Comparison of ENCODE assay signal across 22 cellular contexts in genomic region chr2:168622559-168622958, GRCh38.
A peak's percentile ranks its signal among the peaks of the same experiment; 100 is the strongest.
DNase-seq lines count a peak whose midpoint lies in the region; ATAC-seq and TF ChIP-seq lines count a peak whose summit lies in the region.
"Had no signal": no experiment of that assay in that cellular context is flagged by ENCODE, and none has a peak within 500 bp of the region (broad histone marks: within the 10 kb centered on the region; RNA-seq: fewer than 3 reads in every experiment).

No MANE protein-coding gene starts in this region.

- H3K27ac Mint-ChIP-seq in activated CD4-positive, alpha-beta memory T cell treated with anti-CD3 and anti-CD28 coated beads, Interleukin-2, amount 10 ng/mL, durations not matched to agents 7 days and 5 days: no peak overlapping the region
- H3K27ac Mint-ChIP-seq: B cell had no signal

- peak overlapping the region; percentile 41 for H3K4me2 ChIP-seq in hepatocyte

- DNase-seq in HT-29 (ENCODE audit: low spot score) (peak; percentile 78), hepatocyte (ENCODE audit: low spot score) (no peak), MG63 (no peak)
- DNase-seq in activated CD4-positive, alpha-beta T cell treated with anti-CD3 and anti-CD28 coated beads for 1 hour: no peak
- no peak for DNase-seq in activated CD4-positive, alpha-beta memory T cell treated with anti-CD3 and anti-CD28 coated beads, Interleukin-2, amount 10 ng/mL, durations not matched to agents 7 days and 5 days
- DNase-seq: activated CD4-positive, alpha-beta T cell treated with anti-CD3 and anti-CD28 coated beads, Interleukin-2, amount 50 U/mL, for 48 hours; activated naive CD4-positive, alpha-beta T cell; activated T-cell treated with anti-CD3 and anti-CD28 coated beads for 4 hours; cerebellar nuclear complex; effector CD8-positive, alpha-beta T cell; glutamatergic neuron; NCI-H187 treated with DMSO at 0.1 percent for 48 hours; NCI-H226; Peyer's patch; stimulated activated naive CD8-positive, alpha-beta T cell treated with anti-CD3 and anti-CD28 coated beads, Interleukin-15, Interleukin-2, amounts not matched to agents 100 U/mL and 50 U/mL, for 24 hours; T-helper 2 cell; trophoblast cell had no signal

- H3K4me1 ChIP-seq in hepatocyte (ENCODE audit: insufficient read depth): peaks cover 7% of the 10 kb centered on the region
- H3K4me1 ChIP-seq: Peyer's patch had no signal

- no peaks in the 10 kb centered on the region for H3K27me3 ChIP-seq in hepatocyte
- no peaks in the 10 kb centered on the region for H3K27me3 ChIP-seq in MG63
- H3K27me3 ChIP-seq: Peyer's patch had no signal

- 29% methylated on average over 1 of the region's 1 CpG for WGBS in hepatocyte (ENCODE audit: low lambda C conversion rate, missing lambda C conversion rate)

- H3K4me3 ChIP-seq in hepatocyte (no peak overlapping the region), MG63 (no peak overlapping the region)
- H3K4me3 ChIP-seq: lung, Peyer's patch had no signal

- peaks cover 5% of the 10 kb centered on the region for H3K36me3 ChIP-seq in hepatocyte (replicated peaks; ENCODE audit: insufficient read depth, low read depth)
- H3K36me3 ChIP-seq in MG63: no peaks in the 10 kb centered on the region
- H3K36me3 ChIP-seq: Peyer's patch had no signal

- no peaks in the 10 kb centered on the region for H3K9me2 ChIP-seq in hepatocyte (replicated peaks; ENCODE audit: insufficient read depth)

- H3K9me3 Mint-ChIP-seq in activated CD4-positive, alpha-beta memory T cell treated with anti-CD3 and anti-CD28 coated beads, Interleukin-2, amount 10 ng/mL, durations not matched to agents 7 days and 5 days: no peaks in the 10 kb centered on the region

- H3K9me3 ChIP-seq in hepatocyte (ENCODE audit: low read depth): no peaks in the 10 kb centered on the region
- no peaks in the 10 kb centered on the region for H3K9me3 ChIP-seq in MG63
- H3K9me3 ChIP-seq: Peyer's patch had no signal

- CTCF ChIA-PET in activated CD4-positive, alpha-beta memory T cell treated with anti-CD3 and anti-CD28 coated beads, Interleukin-2, amount 10 ng/mL, durations not matched to agents 7 days and 5 days (lab: Charles Lee): no interaction called here

- ATAC-seq in GM18909 (IDR thresholded peaks at IDR 0.05; ENCODE audit: poor library complexity, unreplicated experiment) (peak; percentile 62), HG02973 (IDR thresholded peaks at IDR 0.05; ENCODE audit: unreplicated experiment) (no peak)
- ATAC-seq: stimulated activated naive CD8-positive, alpha-beta T cell treated with anti-CD3 and anti-CD28 coated beads, Interleukin-15, Interleukin-2, amounts not matched to agents 100 U/mL and 50 U/mL, for 24 hours had no signal

- H2AFZ ChIP-seq in hepatocyte: no peak overlapping the region
- H2AFZ ChIP-seq: parathyroid adenoma had no signal

- H3K4me1 Mint-ChIP-seq in activated CD4-positive, alpha-beta memory T cell treated with anti-CD3 and anti-CD28 coated beads, Interleukin-2, amount 10 ng/mL, durations not matched to agents 7 days and 5 days: no peaks in the 10 kb centered on the region

- no peaks in the 10 kb centered on the region for H3K27me3 Mint-ChIP-seq in activated CD4-positive, alpha-beta memory T cell treated with anti-CD3 and anti-CD28 coated beads, Interleukin-2, amount 10 ng/mL, durations not matched to agents 7 days and 5 days
- H3K27me3 Mint-ChIP-seq: B cell had no signal

- H3K27ac ChIP-seq in hepatocyte: peak overlapping the region; percentile 47
- H3K27ac ChIP-seq: parathyroid adenoma, Peyer's patch had no signal

- H3K4me3 Mint-ChIP-seq in activated CD4-positive, alpha-beta memory T cell treated with anti-CD3 and anti-CD28 coated beads, Interleukin-2, amount 10 ng/mL, durations not matched to agents 7 days and 5 days: no peak overlapping the region
- H3K4me3 Mint-ChIP-seq: B cell had no signal

- H3K36me3 Mint-ChIP-seq in activated CD4-positive, alpha-beta memory T cell treated with anti-CD3 and anti-CD28 coated beads, Interleukin-2, amount 10 ng/mL, durations not matched to agents 7 days and 5 days (ENCODE audit: low read depth): no peaks in the 10 kb centered on the region

- no peak for TF ChIP-seq CTCF in hepatocyte (IDR thresholded peaks at IDR 0.05; ENCODE audit: poor library complexity)

- H4K20me1 ChIP-seq in hepatocyte (ENCODE audit: insufficient read depth, poor library complexity, severe bottlenecking): no peaks in the 10 kb centered on the region

- POLR2A ChIA-PET in activated CD4-positive, alpha-beta memory T cell treated with anti-CD3 and anti-CD28 coated beads, Interleukin-2, amount 10 ng/mL, durations not matched to agents 7 days and 5 days (lab: Charles Lee): no interaction called here

- H3K79me2 ChIP-seq in hepatocyte: peaks cover 54% of the 10 kb centered on the region
- H3K79me2 ChIP-seq: parathyroid adenoma had no signal
